ENCODE assay signal across 12 cellular contexts in genomic region chr11:68643576-68643975, GRCh38. TPM values are rescaled to one million over a fixed set of nuclear protein-coding genes. Genes with fewer than 3 reads are reported as not detected.
DNase-seq lines count a peak whose midpoint lies in the region; ATAC-seq and TF ChIP-seq lines count a peak whose summit lies in the region.
"Had no signal": no experiment of that assay in that cellular context is flagged by ENCODE, and none has a peak within 500 bp of the region (broad histone marks: within the 10 kb centered on the region; RNA-seq: fewer than 3 reads in every experiment).

No MANE protein-coding gene starts in this region.

- H3K4me3 Mint-ChIP-seq in osteocyte (ENCODE audit: unreplicated experiment) (no peak overlapping the region), endothelial cell (ENCODE audit: unreplicated experiment) (no peak overlapping the region)
- H3K4me3 Mint-ChIP-seq: activated T-helper 17 cell treated with anti-CD3 and anti-CD28 coated beads, Interleukin-2, amount 50 U/mL, for 72 hours had no signal

- H3K27me3 Mint-ChIP-seq in osteocyte (ENCODE audit: unreplicated experiment) (peaks cover 32% of the 10 kb centered on the region), endothelial cell (ENCODE audit: unreplicated experiment) (peaks cover 1% of the 10 kb centered on the region)

- TF ChIP-seq CTCF in LNCaP clone FGC (IDR thresholded peaks at IDR 0.05; ENCODE audit: control insufficient read depth, extremely low read depth, insufficient read depth): peak; percentile 47
- TF ChIP-seq CTCF in choroid plexus epithelial cell (conservative IDR thresholded peaks at IDR 0.05; ENCODE audit: low read depth, low read length): peak; percentile 57
- peak; percentile 32 for TF ChIP-seq CTCF in osteocyte (IDR thresholded peaks at IDR 0.05)
- TF ChIP-seq CTCF in endothelial cell (IDR thresholded peaks at IDR 0.05; ENCODE audit: unreplicated experiment): no peak

- peaks cover 8% of the 10 kb centered on the region for H3K4me1 Mint-ChIP-seq in osteocyte (ENCODE audit: unreplicated experiment)
- H3K4me1 Mint-ChIP-seq in endothelial cell (ENCODE audit: unreplicated experiment): no peaks in the 10 kb centered on the region
- H3K4me1 Mint-ChIP-seq: activated T-helper 17 cell treated with anti-CD3 and anti-CD28 coated beads, Interleukin-2, amount 50 U/mL, for 72 hours had no signal

- DNase-seq in DMS53 (lab: John Stamatoyannopoulos, UW) (peak; percentile 37), DMS53 treated with DMSO at 0.1 percent for 48 hours (lab: John Stamatoyannopoulos, UW; ENCODE audit: unreplicated experiment) (no peak), LNCaP clone FGC (ENCODE audit: low read depth) (no peak), choroid plexus epithelial cell (ENCODE audit: low read depth) (peak; percentile 74), osteocyte (ENCODE audit: extremely low spot score, unreplicated experiment) (no peak), endothelial cell (ENCODE audit: low spot score) (no peak)
- DNase-seq: mammary epithelial cell, NCI-H2081 had no signal

- H3K9me3 Mint-ChIP-seq in osteocyte (ENCODE audit: unreplicated experiment): peaks cover 18% of the 10 kb centered on the region
- peaks cover 13% of the 10 kb centered on the region for H3K9me3 Mint-ChIP-seq in endothelial cell (ENCODE audit: unreplicated experiment)

- H3K36me3 Mint-ChIP-seq in osteocyte (ENCODE audit: unreplicated experiment) (peaks cover 3% of the 10 kb centered on the region), endothelial cell (ENCODE audit: low read depth, unreplicated experiment) (peaks cover 12% of the 10 kb centered on the region)

- no peak for ATAC-seq in GM19023 (IDR thresholded peaks at IDR 0.05; ENCODE audit: unreplicated experiment)
- no peak for ATAC-seq in GM21360 (IDR thresholded peaks at IDR 0.05; ENCODE audit: unreplicated experiment)
- ATAC-seq: activated T-helper 17 cell treated with anti-CD3 and anti-CD28 coated beads, Interleukin-2, amount 50 U/mL, for 72 hours had no signal

- H3K4me3 ChIP-seq in LNCaP clone FGC (ENCODE audit: low read depth, low read length) (no peak overlapping the region), choroid plexus epithelial cell (ENCODE audit: low read depth, low read length) (no peak overlapping the region)
- H3K4me3 ChIP-seq: thyroid gland had no signal

- H3K27ac Mint-ChIP-seq in osteocyte (ENCODE audit: unreplicated experiment) (no peak overlapping the region), endothelial cell (ENCODE audit: unreplicated experiment) (no peak overlapping the region)
- H3K27ac Mint-ChIP-seq: activated T-helper 17 cell treated with anti-CD3 and anti-CD28 coated beads, Interleukin-2, amount 50 U/mL, for 72 hours had no signal

RNA-seq across cellular contexts. Expression of gene GAL, which starts 40.8 kb away (rescaled TPM):
- not detected in 2 replicates for total RNA-seq in osteocyte
- total RNA-seq in endothelial cell (ENCODE audit: unreplicated experiment): 15.9 TPM

Comparison
In these comparisons a context has a peak if more than half of its experiments do, and no peak if none do; other contexts are left out.
1. DNase-seq: peak in DMS53 (single experiment) and choroid plexus epithelial cell (single experiment); none in DMS53 treated with DMSO at 0.1 percent for 48 hours (single experiment), LNCaP clone FGC (single experiment), osteocyte (single experiment) and endothelial cell (single experiment).
2. RNA of gene GAL, which starts 40.8 kb away (total RNA-seq): 15.9 TPM in endothelial cell (single experiment); not detected in osteocyte; every median in the first group is over 10 times any median in the second.